Comparison of ENCODE assay signal across 30 cellular contexts in genomic region chr5:139881145-139881733, GRCh38.
DNase-seq lines count a peak whose midpoint lies in the region; ATAC-seq, FAIRE-seq and TF ChIP-seq lines count a peak whose summit lies in the region.
"Had no signal": no experiment of that assay in that cellular context is flagged by ENCODE, and none has a peak within 500 bp of the region (broad histone marks: within the 10 kb centered on the region; RNA-seq: fewer than 3 reads in every experiment).

No MANE protein-coding gene starts in this region.

- POLR2A ChIA-PET in GM12878 (lab: Charles Lee) = no interaction called here

- TF ChIP-seq POLR2A in GM12878 (IDR thresholded peaks at IDR 0.05; ENCODE audit: low read depth, low read length) = no peak

- no peaks in the 10 kb centered on the region for H3K79me2 ChIP-seq in GM12878 (ENCODE audit: control insufficient read depth, insufficient read depth, low read length)
- H3K79me2 ChIP-seq in smooth muscle cell (ENCODE audit: low read depth) = no peaks in the 10 kb centered on the region

- peak overlapping the region; percentile 8 for H2BK120ac ChIP-seq in mesenchymal stem cell (ENCODE audit: low read depth, low read length)

- DNase-seq in GM12878 (ENCODE audit: low read depth, low spot score) = no peak
- peak; percentile 13 for DNase-seq in mesenchymal stem cell
- no peak for DNase-seq in smooth muscle cell (lab: John Stamatoyannopoulos, UW; ENCODE audit: unreplicated experiment)
- no peak for DNase-seq in NCI-H1105 treated with DMSO at 0.1 percent for 48 hours (lab: John Stamatoyannopoulos, UW)
- no peak for DNase-seq in globus pallidus (ENCODE audit: low spot score)
- DNase-seq in kidney glomerular epithelial cell (lab: John Stamatoyannopoulos, UW) = no peak
- DNase-seq: activated CD4-positive, alpha-beta T cell treated with anti-CD3 and anti-CD28 coated beads for 48 hours; activated naive CD4-positive, alpha-beta T cell; activated T-cell treated with anti-CD3 and anti-CD28 coated beads, Interleukin-2, amount 50 U/mL, for 24 hours; body of pancreas; CD8-positive, alpha-beta memory T cell; effector memory CD8-positive, alpha-beta T cell; GF-D8; islet precursor cell; Kasumi-1; mammary epithelial cell; MV-4-11; naive thymus-derived CD4-positive, alpha-beta T cell; NCI-H187 treated with DMSO at 0.1 percent for 48 hours; NCI-H526; RPMI8226; stomach; T-helper 2 cell had no signal

- no peaks in the 10 kb centered on the region for H3F3A ChIP-seq in smooth muscle cell (ENCODE audit: low read depth)

- H2BK12ac ChIP-seq in mesenchymal stem cell (ENCODE audit: low read length in 2 of 2) = peak overlapping the region in 1 of 2 experiments; percentile 61

- H2BK5ac ChIP-seq in mesenchymal stem cell (ENCODE audit: low read depth, low read length, poor library complexity, severe bottlenecking) = no peak overlapping the region

- no peak overlapping the region for H3K4ac ChIP-seq in mesenchymal stem cell (ENCODE audit: low read depth in 1 of 2, low read length in 2 of 2)

- H4K20me1 ChIP-seq in GM12878 (ENCODE audit: control insufficient read depth, insufficient read depth) = no peaks in the 10 kb centered on the region
- no peaks in the 10 kb centered on the region for H4K20me1 ChIP-seq in smooth muscle cell (ENCODE audit: low read depth)

- TF ChIP-seq EP300 in Ishikawa (IDR thresholded peaks at IDR 0.05; ENCODE audit: borderline replicate concordance) (no peak), GM12878 (IDR thresholded peaks at IDR 0.05; ENCODE audit: borderline replicate concordance in 1 of 2, control insufficient read depth in 1 of 2, low read depth in 2 of 2, low read length in 2 of 2) (no peak)

- CTCF ChIA-PET in GM12878 (lab: Yijun Ruan, JAX) = interaction anchor here (2.2 kb wide), 1 partner anchor 88 kb away, joined by 12 read pairs; no protein-coding TSS in a partner anchor

- ATAC-seq in GM12878 = no peak
- ATAC-seq: body of pancreas; effector memory CD8-positive, alpha-beta T cell; esophagus mucosa; naive thymus-derived CD4-positive, alpha-beta T cell; right lobe of liver had no signal

- H3K14ac ChIP-seq in mesenchymal stem cell (ENCODE audit: low read length in 2 of 2) = no peak overlapping the region

- no peak overlapping the region for H2AFZ ChIP-seq in GM12878 (ENCODE audit: control insufficient read depth, low read depth, low read length)
- no peak overlapping the region for H2AFZ ChIP-seq in mesenchymal stem cell (ENCODE audit: low read depth, low read length)
- H2AFZ ChIP-seq in smooth muscle cell (ENCODE audit: low read depth) = no peak overlapping the region

- H3K27ac ChIP-seq in GM12878 (ENCODE audit: control insufficient read depth, insufficient read depth) (no peak overlapping the region), mesenchymal stem cell (ENCODE audit: low read length, poor library complexity, severe bottlenecking) (no peak overlapping the region), smooth muscle cell (ENCODE audit: low read depth) (no peak overlapping the region)
- H3K27ac ChIP-seq: body of pancreas, right lobe of liver, stomach, tibial nerve had no signal

- RAD21 ChIA-PET in GM12878 (lab: Charles Lee; ENCODE audit: unreplicated experiment) = no interaction called here

- peak overlapping the region; percentile 26 to 46 for H3K18ac ChIP-seq in mesenchymal stem cell (ENCODE audit: low read depth in 1 of 2, low read length in 2 of 2)

- 81% methylated on average over 5 of the region's 5 CpGs for WGBS in GM12878 (ENCODE audit: insufficient coverage, insufficient replicate concordance, low lambda C conversion rate, missing lambda C conversion rate)
- 91% methylated on average over 5 of the region's 5 CpGs for WGBS in mesenchymal stem cell
- 72% methylated on average over 5 of the region's 5 CpGs for WGBS in smooth muscle cell (ENCODE audit: low lambda C conversion rate)

- intact Hi-C loops in GM12878 (cut with micrococcal nuclease; ENCODE audit: unreplicated experiment) = no loop called here

- no peak for FAIRE-seq in GM12878 (lab: Jason Lieb, UNC)
- FAIRE-seq: colon, frontal cortex had no signal

- H3K27me3 ChIP-seq in GM12878 (replicated peaks in 1 of 2; ENCODE audit: control insufficient read depth in 2 of 2, insufficient read depth in 2 of 2, low read length in 1 of 2) (no peaks in the 10 kb centered on the region), mesenchymal stem cell (ENCODE audit: control insufficient read depth in 1 of 2, insufficient read depth in 1 of 2, low read length in 2 of 2) (peaks cover 8 to 86% of the 10 kb centered on the region in 2 experiments), smooth muscle cell (ENCODE audit: low read depth) (no peaks in the 10 kb centered on the region)
- H3K27me3 ChIP-seq: body of pancreas, right lobe of liver, stomach, tibial nerve had no signal

- no peak overlapping the region for H2AK5ac ChIP-seq in mesenchymal stem cell (ENCODE audit: low read length, severe bottlenecking)

- H3K9ac ChIP-seq in GM12878 (ENCODE audit: control insufficient read depth, insufficient read depth, low read length) (no peak overlapping the region), mesenchymal stem cell (ENCODE audit: low read length) (no peak overlapping the region), smooth muscle cell (ENCODE audit: low read depth) (no peak overlapping the region)
- H3K9ac ChIP-seq: SK-N-SH had no signal

- H3K36me3 ChIP-seq in GM12878 (ENCODE audit: control insufficient read depth in 2 of 2, insufficient read depth in 2 of 2, low read length in 1 of 2) (peaks cover 2 to 7% of the 10 kb centered on the region in 2 experiments; a peak in 3 of 4 replicates), mesenchymal stem cell (ENCODE audit: control insufficient read depth in 1 of 2, insufficient read depth in 2 of 2, low read depth in 1 of 2, low read length in 2 of 2) (peaks cover 0 to 3% of the 10 kb centered on the region in 2 experiments), smooth muscle cell (ENCODE audit: low read depth) (no peaks in the 10 kb centered on the region)
- H3K36me3 ChIP-seq: right lobe of liver had no signal

- H4K8ac ChIP-seq in mesenchymal stem cell (ENCODE audit: low read length) = no peak overlapping the region

- SMC1A ChIA-PET in GM12878 (lab: Charles Lee; ENCODE audit: uncharacterized antibody, unreplicated experiment) = interaction anchor here (0.5 kb wide), 1 partner anchor 114 kb away, joined by 3 read pairs; no protein-coding TSS in a partner anchor

- H2BK15ac ChIP-seq in mesenchymal stem cell (ENCODE audit: low read depth, poor library complexity, severe bottlenecking) = no peak overlapping the region

- TF ChIP-seq CTCF in GM12878 (IDR thresholded peaks at IDR 0.05 in 2 of 3, conservative IDR thresholded peaks at IDR 0.05 in 1 of 3; ENCODE audit: control insufficient read depth in 2 of 3, extremely low read depth in 1 of 3, insufficient read depth in 1 of 3, low read depth in 3 of 3, low read length in 3 of 3) (no peak), smooth muscle cell (IDR thresholded peaks at IDR 0.05; ENCODE audit: borderline replicate concordance, insufficient read depth, poor library complexity, severe bottlenecking) (no peak)

- H3K4me2 ChIP-seq in GM12878 (ENCODE audit: control insufficient read depth, insufficient read depth) = no peak overlapping the region
- no peak overlapping the region for H3K4me2 ChIP-seq in mesenchymal stem cell (ENCODE audit: low read length, poor library complexity, severe bottlenecking)
- H3K4me2 ChIP-seq in smooth muscle cell = peak overlapping the region; percentile 40
- H3K4me2 ChIP-seq: SK-N-SH had no signal

- TF ChIP-seq RAD21 in Ishikawa (IDR thresholded peaks at IDR 0.05; ENCODE audit: low read depth) (peak; percentile 4; the same call in 1 of the 2 replicates), GM12878 (IDR thresholded peaks at IDR 0.05; ENCODE audit: insufficient read depth, low read depth, low read length) (0 out of 2 replicates have a peak, but pooled peaks have one; percentile 21)

- H3K23ac ChIP-seq in mesenchymal stem cell (ENCODE audit: low read length in 2 of 2) = no peak overlapping the region

- H3K4me3 ChIP-seq in GM12878 = no peak overlapping the region
- no peak overlapping the region for H3K4me3 ChIP-seq in mesenchymal stem cell (ENCODE audit: insufficient read depth in 1 of 2, low read depth in 1 of 2, low read length in 2 of 2)
- H3K4me3 ChIP-seq in smooth muscle cell = no peak overlapping the region
- H3K4me3 ChIP-seq: body of pancreas, right lobe of liver, stomach, tibial nerve had no signal

- H3K79me1 ChIP-seq in mesenchymal stem cell (replicated peaks; ENCODE audit: low read length, poor library complexity, severe bottlenecking) = no peaks in the 10 kb centered on the region

- no peaks in the 10 kb centered on the region; the same call in 2 of the 3 replicates for H3K9me3 ChIP-seq in GM12878 (replicated peaks; ENCODE audit: control insufficient read depth, insufficient read depth, low read length)
- no peaks in the 10 kb centered on the region for H3K9me3 ChIP-seq in mesenchymal stem cell (ENCODE audit: control insufficient read depth, low read length)
- H3K9me3 ChIP-seq in smooth muscle cell (replicated peaks; ENCODE audit: low read depth) = no peaks in the 10 kb centered on the region
- H3K9me3 ChIP-seq: body of pancreas, right lobe of liver, SK-N-SH, stomach had no signal

- in situ Hi-C loops in GM12878 (cut with MboI) = no loop called here

- no TSS peak for BruUV-seq in GM12878 (replicated peaks; lab: Mats Ljungman, UMichigan)

- H3K4me1 ChIP-seq in GM12878 (ENCODE audit: control insufficient read depth, insufficient read depth, low read length) (peaks cover 2% of the 10 kb centered on the region; the same call in 1 of the 2 replicates), mesenchymal stem cell (ENCODE audit: control insufficient read depth, insufficient read depth, low read depth, low read length) (no peaks in the 10 kb centered on the region), smooth muscle cell (ENCODE audit: low read depth) (no peaks in the 10 kb centered on the region)
- H3K4me1 ChIP-seq: body of pancreas, right lobe of liver, tibial nerve had no signal

- peak overlapping the region; percentile 44 for H4K91ac ChIP-seq in mesenchymal stem cell (ENCODE audit: low read length)

TF ChIP-seq in Ishikawa, 13 proteins besides CTCF, POLR2A, EP300 and RAD21 (continues in another document):
- TF ChIP-seq TAF1 (IDR thresholded peaks at IDR 0.05; ENCODE audit: low read depth) (no peak), MAX (IDR thresholded peaks at IDR 0.05) (no peak), CREB1 (IDR thresholded peaks at IDR 0.05; ENCODE audit: low read depth) (no peak), NFIC (IDR thresholded peaks at IDR 0.05) (no peak)

TF ChIP-seq in GM12878, 131 proteins besides CTCF, POLR2A, EP300 and RAD21:
- no peak for TF ChIP-seq SMAD5 (IDR thresholded peaks at IDR 0.05; ENCODE audit: low read depth)
- peak; percentile 67; the same call in 1 of the 2 replicates for TF ChIP-seq ZNF24 (IDR thresholded peaks at IDR 0.05)
TF ChIP-seq in GM12878: peak in this region for 1.
